In genomic region chr22:23240639-23241389, GRCh38 we compare ENCODE assay signal across 1 cellular context.
A peak's percentile ranks its signal among the peaks of the same experiment; 100 is the strongest.
TF ChIP-seq lines count a peak whose summit lies in the region.

No MANE protein-coding gene starts in this region.

TF ChIP-seq in H1, 55 proteins besides CTCF, POLR2A, EP300 and RAD21 (continued from another document):
- TF ChIP-seq CHD7 (IDR thresholded peaks at IDR 0.05; ENCODE audit: insufficient replicate concordance, low read length) (no peak), SAP30 (IDR thresholded peaks at IDR 0.05; ENCODE audit: insufficient read depth, insufficient replicate concordance, low read length) (no peak), KDM4A (IDR thresholded peaks at IDR 0.05; ENCODE audit: low read depth, low read length, severe bottlenecking) (no peak), MAFK (IDR thresholded peaks at IDR 0.05; ENCODE audit: low read depth, low read length) (no peak), BACH1 (IDR thresholded peaks at IDR 0.05; ENCODE audit: low read length) (no peak), SIN3A (conservative IDR thresholded peaks at IDR 0.05 in 1 of 2, IDR thresholded peaks at IDR 0.05 in 1 of 2; ENCODE audit: low read depth in 1 of 2, low read length in 2 of 2) (0 out of 4 replicates have a peak, but pooled peaks of 1 of the 2 experiments have one; percentile 47), TCF12 (IDR thresholded peaks at IDR 0.05; ENCODE audit: low read depth, low read length) (no peak), SRF (IDR thresholded peaks at IDR 0.05; ENCODE audit: low read depth, low read length) (no peak), CHD2 (IDR thresholded peaks at IDR 0.05; ENCODE audit: low read length) (no peak), TBP (IDR thresholded peaks at IDR 0.05; ENCODE audit: low read depth, low read length) (no peak), JUN (IDR thresholded peaks at IDR 0.05; ENCODE audit: low read depth, low read length) (no peak), RBBP5 (IDR thresholded peaks at IDR 0.05; ENCODE audit: borderline replicate concordance, low read depth, low read length) (no peak), ZNF274 (IDR thresholded peaks at IDR 0.05; ENCODE audit: borderline replicate concordance, extremely low read depth, low read length) (no peak), PHF8 (conservative IDR thresholded peaks at IDR 0.05; ENCODE audit: low read depth, low read length) (no peak), RNF2 (IDR thresholded peaks at IDR 0.05; ENCODE audit: borderline replicate concordance, low read depth, low read length, missing control alignments, poor library complexity, severe bottlenecking) (no peak), KDM5A (IDR thresholded peaks at IDR 0.05; ENCODE audit: low read length) (no peak), NRF1 (IDR thresholded peaks at IDR 0.05; ENCODE audit: low read depth, low read length) (no peak), RXRA (IDR thresholded peaks at IDR 0.05; ENCODE audit: insufficient read depth, low read depth, low read length) (no peak), SUZ12 (IDR thresholded peaks at IDR 0.05; ENCODE audit: low read length) (no peak), TAF1 (IDR thresholded peaks at IDR 0.05; ENCODE audit: low read depth, low read length) (0 out of 2 replicates have a peak, but pooled peaks have one; percentile 28), NANOG (IDR thresholded peaks at IDR 0.05; ENCODE audit: insufficient read depth, low read depth, low read length, poor library complexity, severe bottlenecking) (no peak), CEBPB (IDR thresholded peaks at IDR 0.05; ENCODE audit: low read depth, low read length) (no peak), TAF7 (optimal IDR thresholded peaks at IDR 0.05; ENCODE audit: borderline replicate concordance, low read depth, low read length) (no peak), CTBP2 (IDR thresholded peaks at IDR 0.05; ENCODE audit: borderline replicate concordance, insufficient read depth, insufficient read length, low read length) (no peak), FOSL1 (IDR thresholded peaks at IDR 0.05; ENCODE audit: insufficient read depth, low read depth, low read length) (no peak), USF2 (IDR thresholded peaks at IDR 0.05; ENCODE audit: low read length) (no peak), BRCA1 (IDR thresholded peaks at IDR 0.05; ENCODE audit: low read depth, low read length) (no peak), EZH2 (IDR thresholded peaks at IDR 0.05; ENCODE audit: low read depth, low read length, severe bottlenecking) (no peak), GABPA (IDR thresholded peaks at IDR 0.05; ENCODE audit: borderline replicate concordance, insufficient read depth, low read length) (0 out of 2 replicates have a peak, but pooled peaks have one; percentile 29), BCL11A (IDR thresholded peaks at IDR 0.05; ENCODE audit: low read depth in 2 of 2, low read length in 2 of 2) (no peak), CBX8 (IDR thresholded peaks at IDR 0.05; ENCODE audit: borderline replicate concordance, low read depth, low read length) (no peak), CBX5 (IDR thresholded peaks at IDR 0.05; ENCODE audit: low read depth, low read length) (no peak)
